Comparison of ENCODE assay signal across 12 cellular contexts in the genomic region with DNA sequence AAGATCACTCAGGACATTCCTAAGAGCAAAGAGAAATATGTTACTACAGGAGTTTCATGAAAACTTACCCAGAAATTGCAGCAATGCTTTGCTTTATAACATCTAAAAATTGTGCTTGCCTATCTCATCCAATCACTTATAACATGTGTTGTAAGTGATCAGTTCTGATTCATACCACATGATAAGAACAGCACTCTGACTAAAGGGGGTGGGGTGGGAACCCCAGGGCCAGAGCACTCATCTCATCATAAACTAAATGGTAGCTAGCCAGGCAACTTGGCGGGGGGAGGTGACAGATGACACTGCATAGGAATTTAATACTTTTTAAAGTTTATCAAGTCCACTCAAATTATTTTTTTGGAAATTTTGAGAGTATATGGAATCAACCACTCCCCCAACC. TPM values are rescaled to one million over a fixed set of nuclear protein-coding genes. Genes with fewer than 3 reads are reported as not detected.
DNase-seq lines count a peak whose midpoint lies in the region; TF ChIP-seq lines count a peak whose summit lies in the region.
"Had no signal": no experiment of that assay in that cellular context is flagged by ENCODE, and none has a peak within 500 bp of the region (broad histone marks: within the 10 kb centered on the region; RNA-seq: fewer than 3 reads in every experiment).

No MANE protein-coding gene starts in this region.

- H3K9me3 ChIP-seq in PC-9 (ENCODE audit: insufficient read depth, low read depth) (no peaks in the 10 kb centered on the region), esophagus squamous epithelium (no peaks in the 10 kb centered on the region)
- H3K9me3 ChIP-seq: uterus had no signal

- H3K4me2 ChIP-seq in PC-9 = no peak overlapping the region

- BruUV-seq in PC-9 (replicated peaks; lab: Mats Ljungman, UMichigan) = no TSS peak

- intact Hi-C loops in PC-9 (cut with micrococcal nuclease; ENCODE audit: unreplicated experiment) (no loop called here), esophagus squamous epithelium (cut with DNase I) (no loop called here)

- POLR2A ChIA-PET in PC-9 (lab: Charles Lee; ENCODE audit: unreplicated experiment) = interaction anchor here (0.6 kb wide), 1 partner anchor 344 kb away, joined by 3 read pairs; no protein-coding TSS in a partner anchor

- no peak for TF ChIP-seq CTCF in foreskin fibroblast (IDR thresholded peaks at IDR 0.05; ENCODE audit: low read depth, low read length)
- TF ChIP-seq CTCF in PC-9 (conservative IDR thresholded peaks at IDR 0.05) = no peak
- TF ChIP-seq CTCF in esophagus squamous epithelium (IDR thresholded peaks at IDR 0.05) = no peak

- H3K9me2 ChIP-seq in PC-9 (ENCODE audit: insufficient read depth) = no peaks in the 10 kb centered on the region

- no peak overlapping the region for H3K4me3 ChIP-seq in foreskin fibroblast (ENCODE audit: low read depth in 1 of 2, low read length in 2 of 2)
- H3K4me3 ChIP-seq in PC-9 = no peak overlapping the region
- no peak overlapping the region for H3K4me3 ChIP-seq in esophagus squamous epithelium
- H3K4me3 ChIP-seq: uterus had no signal

- no peak for TF ChIP-seq POLR2A in esophagus squamous epithelium (IDR thresholded peaks at IDR 0.05)

- no peak overlapping the region for H2AFZ ChIP-seq in PC-9

- peaks cover 4% of the 10 kb centered on the region; the same call in 1 of the 2 replicates for H3F3A ChIP-seq in PC-9 (ENCODE audit: insufficient read depth, low read depth)

- peaks cover 20% of the 10 kb centered on the region for H3K4me1 ChIP-seq in PC-9 (replicated peaks; ENCODE audit: insufficient read depth)
- peaks cover 0 to 52% (median 15%) of the 10 kb centered on the region in 3 donors for H3K4me1 ChIP-seq in esophagus squamous epithelium

- peak in 3 of 4 experiments; percentile 4 to 33 (median 7) for DNase-seq in activated CD4-positive, CD25-positive, alpha-beta regulatory T cell (lab: John Stamatoyannopoulos, UW)
- DNase-seq in activated CD4-positive, CD25-positive, alpha-beta regulatory T cell treated with anti-CD3 and anti-CD28 coated beads, Interleukin-2, amount 50 U/mL, for 72 hours = no peak
- DNase-seq in activated CD4-positive, alpha-beta T cell treated with anti-CD3 and anti-CD28 coated beads, Interleukin-2, amount 50 U/mL, for 48 hours = peak; percentile 40 to 58
- DNase-seq in foreskin fibroblast (peak; percentile 26 to 55), NCI-H226 (no peak), PC-9 (no peak), esophagus squamous epithelium (lab: John Stamatoyannopoulos, UW) (no peak)
- peak; percentile 23 for DNase-seq in stimulated activated CD8-positive, alpha-beta memory T cell treated with anti-CD3 and anti-CD28 coated beads, Interleukin-12 subunit alpha, Interleukin-12 subunit beta, amount 100 ng/mL, for 24 hours (ENCODE audit: extremely low read depth)
- DNase-seq: kidney, NCI-H2107, uterus had no signal

- WGBS in esophagus squamous epithelium, 2 donors = 74 to 95% methylated on average over 1 of the region's 1 CpG

- no peaks in the 10 kb centered on the region for H4K20me1 ChIP-seq in PC-9 (ENCODE audit: insufficient read depth)

- H3K27ac ChIP-seq in PC-9 (no peak overlapping the region), esophagus squamous epithelium (no peak overlapping the region)
- H3K27ac ChIP-seq: VCaP had no signal

- CTCF ChIA-PET in PC-9 (lab: Charles Lee) = interaction anchor here (0.6 kb wide), 1 partner anchor 22 kb away, joined by 11 read pairs; no protein-coding TSS in a partner anchor

- H3K79me2 ChIP-seq in PC-9 (ENCODE audit: low read depth) = peaks cover 29% of the 10 kb centered on the region; the same call in 1 of the 2 replicates

- H3K36me3 ChIP-seq in PC-9 (ENCODE audit: low read depth) (no peaks in the 10 kb centered on the region), esophagus squamous epithelium (peaks cover 0 to 11% (median 0%) of the 10 kb centered on the region in 3 donors)
- H3K36me3 ChIP-seq: uterus had no signal

- no peaks in the 10 kb centered on the region for H3K27me3 ChIP-seq in PC-9 (ENCODE audit: insufficient read depth, low read depth)
- no peaks in the 10 kb centered on the region for H3K27me3 ChIP-seq in esophagus squamous epithelium
- H3K27me3 ChIP-seq: uterus had no signal

RNA-seq across cellular contexts. Expression of gene FOXO1, which starts 42.1 kb away (rescaled TPM):
- 9.0 and 10.5 TPM in 2 replicates for total RNA-seq in PC-9 (2021)
- total RNA-seq in esophagus squamous epithelium = 10 to 100 TPM in 3 of 4 donors, 1 to 10 TPM in 1; 9.1 to 42.3 (median 14.2) TPM

Comparison
In these comparisons a context has a peak if more than half of its experiments do, and no peak if none do; other contexts are left out.
1. DNase-seq: peak in activated CD4-positive, CD25-positive, alpha-beta regulatory T cell (3 of 4), activated CD4-positive, alpha-beta T cell treated with anti-CD3 and anti-CD28 coated beads, Interleukin-2, amount 50 U/mL, for 48 hours (2 of 2), foreskin fibroblast (2 of 2) and stimulated activated CD8-positive, alpha-beta memory T cell treated with anti-CD3 and anti-CD28 coated beads, Interleukin-12 subunit alpha, Interleukin-12 subunit beta, amount 100 ng/mL, for 24 hours (single experiment); none in activated CD4-positive, CD25-positive, alpha-beta regulatory T cell treated with anti-CD3 and anti-CD28 coated beads, Interleukin-2, amount 50 U/mL, for 72 hours (single experiment), NCI-H226 (single experiment), PC-9 (0 of 2) and esophagus squamous epithelium (single experiment).